9 cellular contexts compared by ENCODE assay signal in genomic region chr4:159386620-159387019, GRCh38.
"Had no signal": no experiment of that assay in that cellular context is flagged by ENCODE, and none has a peak within 500 bp of the region (broad histone marks: within the 10 kb centered on the region; RNA-seq: fewer than 3 reads in every experiment).

No MANE protein-coding gene starts in this region.

- H3K4me3 ChIP-seq: GM23248, HAP-1 had no signal

- DNase-seq: GM23248, GOT3, H7, HFFc6, IMR-90, KBM-7 had no signal

- H2AFZ ChIP-seq: GM23248 had no signal

- H3K27ac Mint-ChIP-seq: HFFc6 had no signal

- H3K4me3 Mint-ChIP-seq: HFFc6 had no signal

- H3K36me3 ChIP-seq: HAP-1 had no signal

- H3K4me2 ChIP-seq: KMS-11 had no signal

- H3K27ac ChIP-seq: GM23248, HL-60, KMS-11 had no signal

- H3K9ac ChIP-seq: GM23248, KMS-11 had no signal
